ENCODE assay signal across 16 cellular contexts in the genomic region with DNA sequence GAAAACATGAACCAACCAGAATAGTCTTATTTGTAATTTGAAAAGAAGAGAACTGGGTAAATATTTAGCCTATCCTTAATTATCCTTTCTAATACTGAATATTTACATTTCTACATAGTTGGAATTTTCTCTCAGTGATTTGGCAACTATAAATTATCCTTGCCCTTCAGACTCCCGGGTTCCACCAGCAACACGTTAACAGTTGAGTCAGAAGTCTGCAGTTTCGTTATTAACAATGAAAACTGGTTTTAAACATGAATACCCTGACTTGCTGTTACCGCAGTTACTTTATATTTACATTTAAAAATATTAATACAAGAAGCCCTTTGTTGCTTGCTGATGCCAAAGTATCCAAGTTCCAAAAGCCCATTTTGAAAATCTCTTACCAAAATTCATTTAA.
DNase-seq lines count a peak whose midpoint lies in the region; ATAC-seq, FAIRE-seq and TF ChIP-seq lines count a peak whose summit lies in the region.
"Had no signal": no experiment of that assay in that cellular context is flagged by ENCODE, and none has a peak within 500 bp of the region (broad histone marks: within the 10 kb centered on the region; RNA-seq: fewer than 3 reads in every experiment).

No MANE protein-coding gene starts in this region.

- H3K27me3 Mint-ChIP-seq in activated CD8-positive, alpha-beta T cell treated with anti-CD3 and anti-CD28 coated beads for 36 hours, result peaks cover 3% of the 10 kb centered on the region
- peaks cover 3% of the 10 kb centered on the region for H3K27me3 Mint-ChIP-seq in activated CD8-positive, alpha-beta T cell treated with anti-CD3 and anti-CD28 coated beads, Interleukin-2, amount 10 ng/mL, durations not matched to agents 7 days and 5 days (ENCODE audit: low read depth)

- H2AFZ ChIP-seq in osteoblast (ENCODE audit: low read length), result no peak overlapping the region

- peaks cover 3% of the 10 kb centered on the region for H3K4me1 ChIP-seq in osteoblast (ENCODE audit: insufficient read depth, low read length)

- no peak for DNase-seq in activated CD8-positive, alpha-beta T cell treated with anti-CD3 and anti-CD28 coated beads for 36 hours
- DNase-seq in activated CD8-positive, alpha-beta T cell treated with anti-CD3 and anti-CD28 coated beads, Interleukin-2, amount 10 ng/mL, durations not matched to agents 7 days and 5 days, result no peak
- peak; percentile 61 for DNase-seq in RCC 7860 (ENCODE audit: low spot score)
- DNase-seq in osteoblast (ENCODE audit: insufficient read length, low spot score, missing footprints), result no peak
- DNase-seq in epidermal melanocyte (ENCODE audit: insufficient read length, low spot score), result no peak
- DNase-seq in NCI-H82 (lab: John Stamatoyannopoulos, UW), result no peak
- no peak for DNase-seq in glomerular visceral epithelial cell (ENCODE audit: extremely low spot score)
- DNase-seq: activated T-cell treated with anti-CD3 and anti-CD28 coated beads, Interleukin-2, amount 50 U/mL, for 48 hours; cortex of kidney; hypothalamus; NCI-H1417; OCI-M1; stimulated activated CD8-positive, alpha-beta memory T cell treated with anti-CD3 and anti-CD28 coated beads, Interleukin-4, amount 100 ng/mL, for 48 hours had no signal

- no peak for TF ChIP-seq CTCF in activated CD8-positive, alpha-beta T cell treated with anti-CD3 and anti-CD28 coated beads for 36 hours (IDR thresholded peaks at IDR 0.05)
- TF ChIP-seq CTCF in osteoblast (IDR thresholded peaks at IDR 0.05; ENCODE audit: extremely low read depth, low read depth, low read length), result no peak

- peak overlapping the region; percentile 48 for H3K4me2 ChIP-seq in osteoblast (ENCODE audit: insufficient read depth, low read length)

- H3K4me3 ChIP-seq in osteoblast (ENCODE audit: insufficient read depth, low read length), result no peak overlapping the region

- peak; percentile 41 for ATAC-seq in activated CD8-positive, alpha-beta T cell treated with anti-CD3 and anti-CD28 coated beads for 36 hours
- no peak for ATAC-seq in activated CD8-positive, alpha-beta T cell treated with anti-CD3 and anti-CD28 coated beads, Interleukin-2, amount 10 ng/mL, durations not matched to agents 7 days and 5 days
- peak; percentile 47 for ATAC-seq in GM21717 (IDR thresholded peaks at IDR 0.05; ENCODE audit: unreplicated experiment)

- POLR2A ChIA-PET in activated CD8-positive, alpha-beta T cell treated with anti-CD3 and anti-CD28 coated beads for 36 hours (lab: Charles Lee), result no interaction called here
- POLR2A ChIA-PET in activated CD8-positive, alpha-beta T cell treated with anti-CD3 and anti-CD28 coated beads, Interleukin-2, amount 10 ng/mL, durations not matched to agents 7 days and 5 days (lab: Charles Lee), result no interaction called here

- H3K27me3 ChIP-seq in osteoblast (ENCODE audit: insufficient read depth, low read length), result no peaks in the 10 kb centered on the region

- H3K4me1 Mint-ChIP-seq in activated CD8-positive, alpha-beta T cell treated with anti-CD3 and anti-CD28 coated beads for 36 hours (ENCODE audit: low read depth), result peaks cover 13% of the 10 kb centered on the region
- H3K4me1 Mint-ChIP-seq in activated CD8-positive, alpha-beta T cell treated with anti-CD3 and anti-CD28 coated beads, Interleukin-2, amount 10 ng/mL, durations not matched to agents 7 days and 5 days (ENCODE audit: low read depth), result peaks cover 7% of the 10 kb centered on the region

- H3K9me3 ChIP-seq in osteoblast (ENCODE audit: low read depth, low read length), result no peaks in the 10 kb centered on the region

- CTCF ChIA-PET in activated CD8-positive, alpha-beta T cell treated with anti-CD3 and anti-CD28 coated beads for 36 hours (lab: Charles Lee), result no interaction called here
- CTCF ChIA-PET in activated CD8-positive, alpha-beta T cell treated with anti-CD3 and anti-CD28 coated beads, Interleukin-2, amount 10 ng/mL, durations not matched to agents 7 days and 5 days (lab: Charles Lee), result no interaction called here

- H3K36me3 ChIP-seq in osteoblast (ENCODE audit: insufficient read depth, low read length), result no peaks in the 10 kb centered on the region

- no peaks in the 10 kb centered on the region for H3K79me2 ChIP-seq in osteoblast (ENCODE audit: insufficient read depth, low read length)

- no peak overlapping the region for H3K27ac ChIP-seq in osteoblast (ENCODE audit: low read depth, low read length)
- H3K27ac ChIP-seq: 22Rv1 had no signal

- no peak overlapping the region for H3K4me3 Mint-ChIP-seq in activated CD8-positive, alpha-beta T cell treated with anti-CD3 and anti-CD28 coated beads for 36 hours
- H3K4me3 Mint-ChIP-seq in activated CD8-positive, alpha-beta T cell treated with anti-CD3 and anti-CD28 coated beads, Interleukin-2, amount 10 ng/mL, durations not matched to agents 7 days and 5 days, result no peak overlapping the region

- H4K20me1 ChIP-seq in osteoblast (ENCODE audit: insufficient read depth, low read length), result no peaks in the 10 kb centered on the region

- FAIRE-seq in RCC 7860 (lab: Jason Lieb, UNC), result peak; percentile 52
- FAIRE-seq: G401.6 had no signal

- no peaks in the 10 kb centered on the region for H3K36me3 Mint-ChIP-seq in activated CD8-positive, alpha-beta T cell treated with anti-CD3 and anti-CD28 coated beads for 36 hours (ENCODE audit: low read depth)
- no peaks in the 10 kb centered on the region for H3K36me3 Mint-ChIP-seq in activated CD8-positive, alpha-beta T cell treated with anti-CD3 and anti-CD28 coated beads, Interleukin-2, amount 10 ng/mL, durations not matched to agents 7 days and 5 days (ENCODE audit: low read depth)

- no peaks in the 10 kb centered on the region for H3K9me3 Mint-ChIP-seq in activated CD8-positive, alpha-beta T cell treated with anti-CD3 and anti-CD28 coated beads for 36 hours
- H3K9me3 Mint-ChIP-seq in activated CD8-positive, alpha-beta T cell treated with anti-CD3 and anti-CD28 coated beads, Interleukin-2, amount 10 ng/mL, durations not matched to agents 7 days and 5 days (ENCODE audit: insufficient read depth), result no peaks in the 10 kb centered on the region

- intact Hi-C loops in activated CD8-positive, alpha-beta T cell treated with anti-CD3 and anti-CD28 coated beads for 36 hours (cut with micrococcal nuclease), result no loop called here

- H3K27ac Mint-ChIP-seq in activated CD8-positive, alpha-beta T cell treated with anti-CD3 and anti-CD28 coated beads for 36 hours, result peak overlapping the region; percentile 82
- H3K27ac Mint-ChIP-seq in activated CD8-positive, alpha-beta T cell treated with anti-CD3 and anti-CD28 coated beads, Interleukin-2, amount 10 ng/mL, durations not matched to agents 7 days and 5 days, result no peak overlapping the region
